2 cellular contexts compared by ENCODE assay signal in genomic region chr9:33161011-33161588, GRCh38.
TF ChIP-seq lines count a peak whose summit lies in the region.

No MANE protein-coding gene starts in this region.

TF ChIP-seq in IMR-90, 13 proteins besides CTCF, POLR2A, EP300 and RAD21:
- TF ChIP-seq CHD1 (IDR thresholded peaks at IDR 0.05; ENCODE audit: low read depth, low read length): no peak
- TF ChIP-seq FOS (IDR thresholded peaks at IDR 0.05; ENCODE audit: low read depth, low read length): peak; percentile 81; the same call in 1 of the 2 replicates
- TF ChIP-seq NFE2L2 (IDR thresholded peaks at IDR 0.05; ENCODE audit: low read depth, low read length): no peak
- TF ChIP-seq MXI1 (IDR thresholded peaks at IDR 0.05; ENCODE audit: borderline replicate concordance, low read depth, low read length): no peak
- TF ChIP-seq BHLHE40 (IDR thresholded peaks at IDR 0.05; ENCODE audit: low read depth, low read length): no peak
- peak; percentile 56; the same call in 1 of the 2 replicates for TF ChIP-seq MAZ (IDR thresholded peaks at IDR 0.05; ENCODE audit: borderline replicate concordance, low read depth, low read length)
- TF ChIP-seq, protein P1, sequence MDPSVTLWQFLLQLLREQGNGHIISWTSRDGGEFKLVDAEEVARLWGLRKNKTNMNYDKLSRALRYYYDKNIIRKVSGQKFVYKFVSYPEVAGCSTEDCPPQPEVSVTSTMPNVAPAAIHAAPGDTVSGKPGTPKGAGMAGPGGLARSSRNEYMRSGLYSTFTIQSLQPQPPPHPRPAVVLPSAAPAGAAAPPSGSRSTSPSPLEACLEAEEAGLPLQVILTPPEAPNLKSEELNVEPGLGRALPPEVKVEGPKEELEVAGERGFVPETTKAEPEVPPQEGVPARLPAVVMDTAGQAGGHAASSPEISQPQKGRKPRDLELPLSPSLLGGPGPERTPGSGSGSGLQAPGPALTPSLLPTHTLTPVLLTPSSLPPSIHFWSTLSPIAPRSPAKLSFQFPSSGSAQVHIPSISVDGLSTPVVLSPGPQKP (IDR thresholded peaks at IDR 0.05; ENCODE audit: borderline replicate concordance, low read depth, low read length): no peak
- no peak for TF ChIP-seq USF2 (IDR thresholded peaks at IDR 0.05; ENCODE audit: low read depth, low read length)
- no peak for TF ChIP-seq SMC3 (IDR thresholded peaks at IDR 0.05; ENCODE audit: low read depth, low read length)
- TF ChIP-seq RCOR1 (IDR thresholded peaks at IDR 0.05; ENCODE audit: insufficient replicate concordance, low read length): no peak
- no peak for TF ChIP-seq MAFK (IDR thresholded peaks at IDR 0.05; ENCODE audit: low read depth, low read length)
- TF ChIP-seq RFX5 (IDR thresholded peaks at IDR 0.05; ENCODE audit: low read depth, low read length): 0 out of 2 replicates have a peak, but pooled peaks have one; percentile 14
- no peak for TF ChIP-seq CEBPB (IDR thresholded peaks at IDR 0.05; ENCODE audit: low read depth, low read length)

TF ChIP-seq in endothelial cell of umbilical vein, 7 proteins besides CTCF, POLR2A, EP300 and RAD21:
- TF ChIP-seq MAX (IDR thresholded peaks at IDR 0.05; ENCODE audit: insufficient read depth, insufficient read length) (no peak), EZH2 (IDR thresholded peaks at IDR 0.05; ENCODE audit: borderline replicate concordance, low read depth, low read length, severe bottlenecking) (no peak), POLR2AphosphoS5 (IDR thresholded peaks at IDR 0.05; ENCODE audit: insufficient read depth, low read depth, low read length) (peak; percentile 58), FOS (IDR thresholded peaks at IDR 0.05; ENCODE audit: borderline replicate concordance, insufficient read depth, low read length) (peak; percentile 81), JUN (IDR thresholded peaks at IDR 0.05; ENCODE audit: borderline replicate concordance, insufficient read depth, insufficient read length, low read depth) (peak; percentile 62), GATA2 (IDR thresholded peaks at IDR 0.05; ENCODE audit: insufficient read depth, insufficient read length, low read depth, low read length) (no peak), MYC (IDR thresholded peaks at IDR 0.05; ENCODE audit: low read depth, low read length) (no peak)
